16 cellular contexts compared by ENCODE assay signal in genomic region chr5:93569295-93570164, GRCh38. TPM values are rescaled to one million over a fixed set of nuclear protein-coding genes. Genes with fewer than 3 reads are reported as not detected.
DNase-seq lines count a peak whose midpoint lies in the region; ATAC-seq and TF ChIP-seq lines count a peak whose summit lies in the region.
"Had no signal": no experiment of that assay in that cellular context is flagged by ENCODE, and none has a peak within 500 bp of the region (broad histone marks: within the 10 kb centered on the region; RNA-seq: fewer than 3 reads in every experiment).

No MANE protein-coding gene starts in this region.

- in situ Hi-C loops in HAP-1 (cut with MboI; ENCODE audit: low sequenced_read_pairs): no loop called here

- WGBS in HUES64: 24% methylated on average over 13 of the region's 13 CpGs

- peaks cover 17% of the 10 kb centered on the region for H3K4me1 ChIP-seq in CD4-positive, alpha-beta memory T cell (ENCODE audit: insufficient read depth, low read length)
- H3K4me1 ChIP-seq in HUES64 (ENCODE audit: insufficient read depth, low read length) (peaks cover 28% of the 10 kb centered on the region; the same call in 1 of the 2 replicates), HAP-1 (no peaks in the 10 kb centered on the region)

- POLR2A ChIA-PET in CD4-positive, alpha-beta memory T cell (lab: Charles Lee; ENCODE audit: partially characterized antibody): no interaction called here

- H3K27me3 ChIP-seq in CD4-positive, alpha-beta memory T cell (ENCODE audit: insufficient read depth, low read length): peaks cover 56% of the 10 kb centered on the region
- H3K27me3 ChIP-seq in HUES64 (ENCODE audit: insufficient read depth, low read length): peaks cover 85% of the 10 kb centered on the region
- no peaks in the 10 kb centered on the region for H3K27me3 ChIP-seq in HAP-1 (ENCODE audit: low read depth)

- H3K4me3 Mint-ChIP-seq in CD4-positive, alpha-beta memory T cell: peak overlapping the region in 5 of 8 donors; percentile 21 to 61 (median 52)
- peak overlapping the region; percentile 46 for H3K4me3 Mint-ChIP-seq in glutamatergic neuron (ENCODE audit: unreplicated experiment)
- peak overlapping the region; percentile 69 for H3K4me3 Mint-ChIP-seq in nephron progenitor cell

- CTCF ChIA-PET in CD4-positive, alpha-beta memory T cell (lab: Charles Lee; ENCODE audit: partially characterized antibody): no interaction called here

- no peaks in the 10 kb centered on the region for H3K36me3 ChIP-seq in CD4-positive, alpha-beta memory T cell (ENCODE audit: insufficient read depth, low read length)
- H3K36me3 ChIP-seq in HUES64 (ENCODE audit: insufficient read depth, low read length) (no peaks in the 10 kb centered on the region), HAP-1 (replicated peaks) (no peaks in the 10 kb centered on the region)

- H3K9me3 ChIP-seq in CD4-positive, alpha-beta memory T cell (ENCODE audit: control insufficient read depth in 1 of 2, low read length in 2 of 2): no peaks in the 10 kb centered on the region
- H3K9me3 ChIP-seq in HUES64 (ENCODE audit: insufficient read depth, low read depth, low read length): no peaks in the 10 kb centered on the region
- no peaks in the 10 kb centered on the region for H3K9me3 ChIP-seq in HAP-1

- H3K9me3 Mint-ChIP-seq in CD4-positive, alpha-beta memory T cell: peaks cover 0 to 8% (median under 1%) of the 10 kb centered on the region in 8 donors
- H3K9me3 Mint-ChIP-seq in glutamatergic neuron (ENCODE audit: unreplicated experiment) (peaks cover 14% of the 10 kb centered on the region), nephron progenitor cell (peaks cover 2% of the 10 kb centered on the region)

- H3K27ac ChIP-seq in CD4-positive, alpha-beta memory T cell (ENCODE audit: low read depth, low read length): no peak overlapping the region
- no peak overlapping the region for H3K27ac ChIP-seq in HUES64 (ENCODE audit: low read depth, low read length)
- H3K27ac ChIP-seq: VCaP had no signal

- H3K4me1 Mint-ChIP-seq in CD4-positive, alpha-beta memory T cell: peaks cover 8 to 35% (median 19%) of the 10 kb centered on the region in 4 donors
- H3K4me1 Mint-ChIP-seq in glutamatergic neuron (ENCODE audit: low read depth, unreplicated experiment) (peaks cover 9% of the 10 kb centered on the region), nephron progenitor cell (peaks cover 65% of the 10 kb centered on the region)

- no peak overlapping the region for H3K27ac Mint-ChIP-seq in CD4-positive, alpha-beta memory T cell
- no peak overlapping the region for H3K27ac Mint-ChIP-seq in glutamatergic neuron (ENCODE audit: unreplicated experiment)
- no peak overlapping the region for H3K27ac Mint-ChIP-seq in nephron progenitor cell

- no peaks in the 10 kb centered on the region for H3K36me3 Mint-ChIP-seq in CD4-positive, alpha-beta memory T cell
- H3K36me3 Mint-ChIP-seq in glutamatergic neuron (ENCODE audit: unreplicated experiment) (no peaks in the 10 kb centered on the region), nephron progenitor cell (ENCODE audit: low read depth) (peaks cover 12% of the 10 kb centered on the region)

- intact Hi-C loops in CD4-positive, alpha-beta memory T cell (cut with micrococcal nuclease): no loop called here

- ATAC-seq in GM19023 (IDR thresholded peaks at IDR 0.05; ENCODE audit: unreplicated experiment): no peak

- no peak overlapping the region for H3K9ac ChIP-seq in HUES64 (ENCODE audit: low read depth, low read length)

- DNase-seq in CD4-positive, alpha-beta memory T cell: no peak
- no peak for DNase-seq in glutamatergic neuron
- DNase-seq in nephron progenitor cell: no peak
- no peak for DNase-seq in RPMI8226
- no peak for DNase-seq in HAP-1 (ENCODE audit: low spot score in 2 of 2)
- no peak for DNase-seq in NCI-H187 treated with DMSO at 0.1 percent for 48 hours (lab: John Stamatoyannopoulos, UW)
- DNase-seq: activated effector memory CD4-positive, alpha-beta T cell treated with anti-CD3 and anti-CD28 coated beads, Interleukin-2, amount 50 U/mL, for 16 hours; cortex of kidney; GF-D8; midbrain; NCI-H1694; NCI-H510A had no signal

- H3K27me3 Mint-ChIP-seq in CD4-positive, alpha-beta memory T cell: peaks cover 50 to 57% of the 10 kb centered on the region in 2 donors
- H3K27me3 Mint-ChIP-seq in glutamatergic neuron (ENCODE audit: unreplicated experiment) (peaks cover 29% of the 10 kb centered on the region), nephron progenitor cell (ENCODE audit: low read depth, poor library complexity) (peaks cover 65% of the 10 kb centered on the region)

- no peak overlapping the region for H3K4me3 ChIP-seq in CD4-positive, alpha-beta memory T cell (ENCODE audit: low read length in 2 of 2)
- peak overlapping the region; percentile 49 for H3K4me3 ChIP-seq in HUES64 (ENCODE audit: low read length)
- H3K4me3 ChIP-seq in HAP-1: no peak overlapping the region

- no peak for TF ChIP-seq CTCF in glutamatergic neuron (IDR thresholded peaks at IDR 0.05; ENCODE audit: partially characterized antibody, unreplicated experiment)
- no peak for TF ChIP-seq CTCF in nephron progenitor cell (IDR thresholded peaks at IDR 0.05)

RNA-seq across cellular contexts. Expression of gene NR2F1-AS1, which starts 11.5 kb away (rescaled TPM):
- not detected for total RNA-seq in CD4-positive, alpha-beta memory T cell
- not detected for polyA plus RNA-seq in CD4-positive, alpha-beta memory T cell
- polyA plus RNA-seq in HUES64 (2013, experiment 1 of 2): 3.7 TPM
- 8.7 TPM for polyA plus RNA-seq in HUES64 (2013, experiment 2 of 2)
- 0.39 TPM for total RNA-seq in glutamatergic neuron (ENCODE audit: unreplicated experiment)
- total RNA-seq: activated CD8-positive, alpha-beta memory T cell treated with anti-CD3 and anti-CD28 coated beads for 36 hours had no signal

RNA-seq across cellular contexts. Expression of gene NR2F1, which starts 13.5 kb away (rescaled TPM):
- not detected for total RNA-seq in CD4-positive, alpha-beta memory T cell
- polyA plus RNA-seq in CD4-positive, alpha-beta memory T cell: not detected
- 24.5 TPM for polyA plus RNA-seq in HUES64 (2013, experiment 1 of 2)
- 47.7 TPM for polyA plus RNA-seq in HUES64 (2013, experiment 2 of 2)
- total RNA-seq in glutamatergic neuron (ENCODE audit: unreplicated experiment): 0.37 TPM
- total RNA-seq: activated CD8-positive, alpha-beta memory T cell treated with anti-CD3 and anti-CD28 coated beads for 36 hours had no signal
